18 cellular contexts compared by ENCODE assay signal in the genomic region with DNA sequence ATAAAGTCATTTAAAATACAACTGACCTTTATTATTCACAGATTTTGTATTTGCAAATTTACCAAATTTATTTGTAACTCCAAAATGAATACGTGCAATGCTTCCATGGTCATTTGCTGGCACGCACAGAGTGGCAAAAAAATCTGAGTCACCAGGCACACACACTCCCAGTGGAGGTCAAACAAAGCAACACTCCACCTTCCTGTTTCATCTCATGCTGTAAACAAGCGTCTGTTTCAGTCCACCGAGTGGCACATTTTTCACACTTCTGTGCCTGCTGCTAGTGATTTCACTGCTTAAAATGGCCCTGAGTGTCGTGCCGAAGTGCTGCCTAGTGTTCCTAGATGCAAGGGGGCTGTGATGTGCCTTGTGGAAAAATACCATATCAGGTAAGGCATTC. TPM values are rescaled to one million over a fixed set of nuclear protein-coding genes. Genes with fewer than 3 reads are reported as not detected.
A peak's percentile ranks its signal among the peaks of the same experiment; 100 is the strongest.
DNase-seq lines count a peak whose midpoint lies in the region; TF ChIP-seq lines count a peak whose summit lies in the region.
"Had no signal": no experiment of that assay in that cellular context is flagged by ENCODE, and none has a peak within 500 bp of the region (broad histone marks: within the 10 kb centered on the region; RNA-seq: fewer than 3 reads in every experiment).

No MANE protein-coding gene starts in this region.

- H3K9me3 Mint-ChIP-seq in endothelial cell (ENCODE audit: unreplicated experiment) = no peaks in the 10 kb centered on the region
- H3K9me3 Mint-ChIP-seq: activated T-helper 1 cell treated with anti-CD3 and anti-CD28 coated beads, Interleukin-12 subunit alpha, Interleukin-12 subunit beta, Interleukin-2, Interleukin-4 antibody, amounts not matched to agents 30 ng/mL and 10 ng/mL and 1 ng/mL, durations not matched to agents 14 hours and 24 hours and 36 hours; dendritic cell treated with granulocyte-macrophage colony-stimulating factor and Interleukin-4, amounts not matched to agents 40 ng/mL and 50 ng/mL, for 4 days had no signal

- H3K4me3 Mint-ChIP-seq in endothelial cell (ENCODE audit: unreplicated experiment) = no peak overlapping the region
- H3K4me3 Mint-ChIP-seq: activated T-helper 1 cell treated with anti-CD3 and anti-CD28 coated beads, Interleukin-12 subunit alpha, Interleukin-12 subunit beta, Interleukin-2, Interleukin-4 antibody, amounts not matched to agents 30 ng/mL and 10 ng/mL and 1 ng/mL, durations not matched to agents 14 hours and 24 hours and 36 hours; dendritic cell treated with granulocyte-macrophage colony-stimulating factor and Interleukin-4, amounts not matched to agents 40 ng/mL and 50 ng/mL, for 4 days had no signal

- H3K4ac ChIP-seq in mesenchymal stem cell (ENCODE audit: low read depth in 1 of 2, low read length in 2 of 2) = no peak overlapping the region

- H3K36me3 ChIP-seq in BLaER1 treated with 17β-estradiol and CSF1 and Interleukin-3, amounts not matched to agents 10 nM and 100 nM = peaks cover 82 to 98% (median 90%) of the 10 kb centered on the region in 11 experiments
- peaks cover 30 to 91% of the 10 kb centered on the region in 2 experiments for H3K36me3 ChIP-seq in mesenchymal stem cell (ENCODE audit: control insufficient read depth in 1 of 2, insufficient read depth in 2 of 2, low read depth in 1 of 2, low read length in 2 of 2)
- H3K36me3 ChIP-seq: BE2C had no signal

- H3K23ac ChIP-seq in mesenchymal stem cell (ENCODE audit: low read length in 2 of 2) = no peak overlapping the region

- no peak overlapping the region for H2BK15ac ChIP-seq in mesenchymal stem cell (ENCODE audit: low read depth, poor library complexity, severe bottlenecking)

- no peak overlapping the region for H3K4me3 ChIP-seq in BLaER1 treated with 17β-estradiol and CSF1 and Interleukin-3, amounts not matched to agents 10 nM and 100 nM
- H3K4me3 ChIP-seq in mesenchymal stem cell (ENCODE audit: insufficient read depth in 1 of 2, low read depth in 1 of 2, low read length in 2 of 2) = no peak overlapping the region
- H3K4me3 ChIP-seq: lower lobe of right lung had no signal

- H4K20me1 ChIP-seq in BLaER1 treated with 17β-estradiol and CSF1 and Interleukin-3, amounts not matched to agents 10 nM and 100 nM = no peaks in the 10 kb centered on the region

- peak overlapping the region; percentile 91 for H3K27ac Mint-ChIP-seq in endothelial cell (ENCODE audit: unreplicated experiment)
- H3K27ac Mint-ChIP-seq: activated T-helper 1 cell treated with anti-CD3 and anti-CD28 coated beads, Interleukin-12 subunit alpha, Interleukin-12 subunit beta, Interleukin-2, Interleukin-4 antibody, amounts not matched to agents 30 ng/mL and 10 ng/mL and 1 ng/mL, durations not matched to agents 14 hours and 24 hours and 36 hours; dendritic cell treated with granulocyte-macrophage colony-stimulating factor and Interleukin-4, amounts not matched to agents 40 ng/mL and 50 ng/mL, for 4 days had no signal

- H2AK5ac ChIP-seq in mesenchymal stem cell (ENCODE audit: low read length, severe bottlenecking) = no peak overlapping the region

- H4K91ac ChIP-seq in mesenchymal stem cell (ENCODE audit: low read length) = peak overlapping the region; percentile 18

- H3K27ac ChIP-seq in BLaER1 treated with 17β-estradiol and CSF1 and Interleukin-3, amounts not matched to agents 10 nM and 100 nM = peak overlapping the region in 10 of 11 experiments; percentile 32 to 79 (median 72); a peak in 20 of 22 replicates
- no peak overlapping the region for H3K27ac ChIP-seq in mesenchymal stem cell (ENCODE audit: low read length, poor library complexity, severe bottlenecking)
- H3K27ac ChIP-seq: lower lobe of right lung had no signal

- no peak overlapping the region for H4K8ac ChIP-seq in mesenchymal stem cell (ENCODE audit: low read length)

- H3K36me3 Mint-ChIP-seq in endothelial cell (ENCODE audit: low read depth, unreplicated experiment) = peaks cover 38% of the 10 kb centered on the region

- H3K27me3 Mint-ChIP-seq in endothelial cell (ENCODE audit: unreplicated experiment) = no peaks in the 10 kb centered on the region
- H3K27me3 Mint-ChIP-seq: dendritic cell treated with granulocyte-macrophage colony-stimulating factor and Interleukin-4, amounts not matched to agents 40 ng/mL and 50 ng/mL, for 4 days had no signal

- CTCF ChIA-PET in GM10248 (lab: Yijun Ruan, JAX) = interaction anchor here (2.4 to 2.5 kb wide), 2 partner anchors 9 to 13 kb away, joined by 14 to 23 read pairs; no protein-coding TSS in a partner anchor

- H2BK120ac ChIP-seq in mesenchymal stem cell (ENCODE audit: low read depth, low read length) = no peak overlapping the region

- no peak overlapping the region for H3K14ac ChIP-seq in mesenchymal stem cell (ENCODE audit: low read length in 2 of 2)

- peak overlapping the region; percentile 39 to 74 (median 57) for H3K4me2 ChIP-seq in BLaER1 treated with 17β-estradiol and CSF1 and Interleukin-3, amounts not matched to agents 10 nM and 100 nM
- no peak overlapping the region for H3K4me2 ChIP-seq in mesenchymal stem cell (ENCODE audit: low read length, poor library complexity, severe bottlenecking)

- POLR2A ChIA-PET in GM10248 (lab: Yijun Ruan, JAX) = no interaction called here

- no peak overlapping the region for H2BK12ac ChIP-seq in mesenchymal stem cell (ENCODE audit: low read length in 2 of 2)

- peak overlapping the region; percentile 3 to 60 (median 49); a peak in 16 of 22 replicates for H3K9ac ChIP-seq in BLaER1 treated with 17β-estradiol and CSF1 and Interleukin-3, amounts not matched to agents 10 nM and 100 nM
- no peak overlapping the region for H3K9ac ChIP-seq in mesenchymal stem cell (ENCODE audit: low read length)

- H3K18ac ChIP-seq in mesenchymal stem cell (ENCODE audit: low read depth in 1 of 2, low read length in 2 of 2) = no peak overlapping the region

- TF ChIP-seq CTCF in endothelial cell (IDR thresholded peaks at IDR 0.05; ENCODE audit: unreplicated experiment) (no peak), GM10248 (IDR thresholded peaks at IDR 0.05; ENCODE audit: control extremely low read depth, extremely low read depth, low read depth, missing control alignments) (no peak)

- peaks cover 24 to 44% (median 36%) of the 10 kb centered on the region in 10 experiments for H3K4me1 ChIP-seq in BLaER1 treated with 17β-estradiol and CSF1 and Interleukin-3, amounts not matched to agents 10 nM and 100 nM
- H3K4me1 ChIP-seq in mesenchymal stem cell (ENCODE audit: control insufficient read depth, insufficient read depth, low read depth, low read length) = peaks cover 5% of the 10 kb centered on the region
- H3K4me1 ChIP-seq: BE2C, lower lobe of right lung had no signal

- no peaks in the 10 kb centered on the region for H3K27me3 ChIP-seq in BLaER1 treated with 17β-estradiol and CSF1 and Interleukin-3, amounts not matched to agents 10 nM and 100 nM
- H3K27me3 ChIP-seq in mesenchymal stem cell (ENCODE audit: control insufficient read depth in 1 of 2, insufficient read depth in 1 of 2, low read length in 2 of 2) = no peaks in the 10 kb centered on the region
- H3K27me3 ChIP-seq: BE2C had no signal

- H2BK5ac ChIP-seq in mesenchymal stem cell (ENCODE audit: low read depth, low read length, poor library complexity, severe bottlenecking) = no peak overlapping the region

- H3K79me1 ChIP-seq in mesenchymal stem cell (replicated peaks; ENCODE audit: low read length, poor library complexity, severe bottlenecking) = peaks cover 12% of the 10 kb centered on the region

- peaks cover 10% of the 10 kb centered on the region for H3K4me1 Mint-ChIP-seq in endothelial cell (ENCODE audit: unreplicated experiment)

- no peaks in the 10 kb centered on the region for H3K9me3 ChIP-seq in BLaER1 treated with 17β-estradiol and CSF1 and Interleukin-3, amounts not matched to agents 10 nM and 100 nM (replicated peaks in 1 of 11)
- H3K9me3 ChIP-seq in mesenchymal stem cell (ENCODE audit: control insufficient read depth, low read length) = no peaks in the 10 kb centered on the region
- H3K9me3 ChIP-seq: BE2C, lower lobe of right lung had no signal

- no peak overlapping the region for H2AFZ ChIP-seq in mesenchymal stem cell (ENCODE audit: low read depth, low read length)

- DNase-seq in M059J (ENCODE audit: low read depth) = peak; percentile 61
- DNase-seq in endothelial cell (ENCODE audit: low spot score) = no peak
- peak; percentile 51 for DNase-seq in mesenchymal stem cell
- no peak for DNase-seq in stimulated activated CD4-positive, alpha-beta T cell treated with anti-CD3 and anti-CD28 coated beads, Interleukin-12 subunit alpha, Interleukin-12 subunit beta, amount 100 ng/mL, for 4 hours
- no peak for DNase-seq in SW480 (ENCODE audit: low spot score)
- no peak for DNase-seq in GM10248 (ENCODE audit: extremely low spot score)
- no peak for DNase-seq in NCI-H69 (lab: John Stamatoyannopoulos, UW)
- DNase-seq: BE2C; DMS79 treated with DMSO at 0.1 percent for 48 hours; lower lobe of right lung; NCI-H1105 treated with DMSO at 0.1 percent for 48 hours; NK-92 treated with Interleukin-12 subunit alpha and Interleukin-12 subunit beta, amount 100 ng/mL, for 24 hours; SHP77; stimulated activated CD4-positive, alpha-beta T cell treated with anti-CD3 and anti-CD28 coated beads, Interleukin-4, amount 100 ng/mL, for 1 hour; T1000 had no signal

- 74% methylated on average over 6 of the region's 6 CpGs for WGBS in mesenchymal stem cell

RNA-seq across cellular contexts. Expression of gene ITGAE, which starts 17.8 kb away (rescaled TPM):
- 38.2 and 38.7 TPM in 2 replicates for total RNA-seq in M059J (2014; rRNA removed; shearing (Covaris generic))
- total RNA-seq in endothelial cell (ENCODE audit: unreplicated experiment) = 30.0 TPM
- polyA plus RNA-seq in mesenchymal stem cell (2013, experiment 1 of 2) = 70.1 TPM
- polyA plus RNA-seq in mesenchymal stem cell (2013, experiment 2 of 2) = 73.2 TPM

RNA-seq across cellular contexts. Expression of gene NCBP3, which starts 27.3 kb away (rescaled TPM):
- total RNA-seq in M059J (2014; rRNA removed; shearing (Covaris generic)) = 13.4 and 24.8 TPM in 2 replicates
- total RNA-seq in endothelial cell (ENCODE audit: unreplicated experiment) = 84.4 TPM
- polyA plus RNA-seq in mesenchymal stem cell (2013, experiment 1 of 2) = 20.3 TPM
- polyA plus RNA-seq in mesenchymal stem cell (2013, experiment 2 of 2) = 19.5 TPM

Comparison
In these comparisons a context has a peak if more than half of its experiments do, and no peak if none do; other contexts are left out.
1. DNase-seq: peak in M059J (single experiment) and mesenchymal stem cell (single experiment); none in endothelial cell (single experiment), stimulated activated CD4-positive, alpha-beta T cell treated with anti-CD3 and anti-CD28 coated beads, Interleukin-12 subunit alpha, Interleukin-12 subunit beta, amount 100 ng/mL, for 4 hours (single experiment), SW480 (single experiment), GM10248 (single experiment) and NCI-H69 (single experiment).